Comparison of ENCODE assay signal across 10 cellular contexts in genomic region chr6:149271348-149272340, GRCh38.
DNase-seq lines count a peak whose midpoint lies in the region; ATAC-seq, FAIRE-seq and TF ChIP-seq lines count a peak whose summit lies in the region.
"Had no signal": no experiment of that assay in that cellular context is flagged by ENCODE, and none has a peak within 500 bp of the region (broad histone marks: within the 10 kb centered on the region; RNA-seq: fewer than 3 reads in every experiment).

No MANE protein-coding gene starts in this region.

- no peaks in the 10 kb centered on the region for H3K9me2 ChIP-seq in SU-DHL-6 (replicated peaks; ENCODE audit: insufficient read depth, low read length)

- H3K9me3 ChIP-seq in SU-DHL-6 (ENCODE audit: insufficient read depth, low read length): no peaks in the 10 kb centered on the region

- H3K36me3 ChIP-seq in SU-DHL-6 (ENCODE audit: low read length) (no peaks in the 10 kb centered on the region), brain microvascular endothelial cell (replicated peaks) (no peaks in the 10 kb centered on the region)

- H3K27ac ChIP-seq in SU-DHL-6 (ENCODE audit: low read depth, low read length) (peak overlapping the region; percentile 60), brain microvascular endothelial cell (no peak overlapping the region)

- ATAC-seq in HG02623 (IDR thresholded peaks at IDR 0.05; ENCODE audit: unreplicated experiment): peak; percentile 57
- ATAC-seq: HCT116 had no signal

- H3K79me2 ChIP-seq in SU-DHL-6 (ENCODE audit: insufficient read depth, low read length): no peaks in the 10 kb centered on the region

- DNase-seq in GM13977 (ENCODE audit: low spot score) (peak; percentile 49), brain microvascular endothelial cell (peak; percentile 10), ACHN (no peak), NCI-H748 (lab: John Stamatoyannopoulos, UW; ENCODE audit: unreplicated experiment) (no peak), HTR-8/SVneo (ENCODE audit: insufficient read length, low spot score) (no peak)
- DNase-seq in stimulated activated CD8-positive, alpha-beta memory T cell treated with anti-CD3 and anti-CD28 coated beads, Interleukin-12 subunit alpha, Interleukin-12 subunit beta, amount 100 ng/mL, for 1 hour (ENCODE audit: low read depth): peak; percentile 55

- H4K20me1 ChIP-seq in SU-DHL-6 (ENCODE audit: low read depth, low read length): no peaks in the 10 kb centered on the region

- TF ChIP-seq CTCF in GM13977 (IDR thresholded peaks at IDR 0.05; ENCODE audit: extremely low read depth, insufficient read depth, missing control alignments) (no peak), SU-DHL-6 (IDR thresholded peaks at IDR 0.05; ENCODE audit: insufficient read depth, low read length, poor library complexity, severe bottlenecking) (no peak), brain microvascular endothelial cell (IDR thresholded peaks at IDR 0.05; ENCODE audit: low read depth, low read length, missing control alignments) (no peak)

- H3K9ac ChIP-seq in SU-DHL-6 (ENCODE audit: low read length): no peak overlapping the region

- H3K27me3 ChIP-seq in SU-DHL-6 (ENCODE audit: low read length) (no peaks in the 10 kb centered on the region), brain microvascular endothelial cell (replicated peaks) (no peaks in the 10 kb centered on the region)

- H3F3A ChIP-seq in SU-DHL-6 (ENCODE audit: insufficient read depth): no peaks in the 10 kb centered on the region

- H3K4me3 ChIP-seq in SU-DHL-6 (ENCODE audit: insufficient read depth, low read length, poor library complexity, severe bottlenecking) (no peak overlapping the region), brain microvascular endothelial cell (ENCODE audit: low read depth, low read length) (no peak overlapping the region)

- in situ Hi-C loops in GM13977 (cut with MboI; ENCODE audit: low pct_unique_long_range_greater_than_20kb, low sequenced_read_pairs, unreplicated experiment) (no loop called here), brain microvascular endothelial cell (cut with HindIII; ENCODE audit: low pct_ligation_motif_present, low sequenced_read_pairs) (no loop called here), ACHN (cut with HindIII; ENCODE audit: low pct_ligation_motif_present, low pct_unique_long_range_greater_than_20kb, low sequenced_read_pairs) (no loop called here)

- H3K4me2 ChIP-seq in SU-DHL-6 (ENCODE audit: low read depth, low read length, poor library complexity, severe bottlenecking): peak overlapping the region; percentile 30

- FAIRE-seq in HTR-8/SVneo (lab: Jason Lieb, UNC): no peak
- FAIRE-seq: endothelial cell of umbilical vein had no signal

- H2AFZ ChIP-seq in SU-DHL-6 (ENCODE audit: low read depth, low read length, severe bottlenecking): peak overlapping the region; percentile 64

Comparison
In these comparisons a context has a peak if more than half of its experiments do, and no peak if none do; other contexts are left out.
1. DNase-seq: peak in GM13977 (single experiment), brain microvascular endothelial cell (single experiment) and stimulated activated CD8-positive, alpha-beta memory T cell treated with anti-CD3 and anti-CD28 coated beads, Interleukin-12 subunit alpha, Interleukin-12 subunit beta, amount 100 ng/mL, for 1 hour (single experiment); none in ACHN (single experiment), NCI-H748 (single experiment) and HTR-8/SVneo (single experiment).